ENCODE assay signal across 19 cellular contexts in genomic region chr6:105807905-105808304, GRCh38.
DNase-seq lines count a peak whose midpoint lies in the region; ATAC-seq, FAIRE-seq and TF ChIP-seq lines count a peak whose summit lies in the region.
"Had no signal": no experiment of that assay in that cellular context is flagged by ENCODE, and none has a peak within 500 bp of the region (broad histone marks: within the 10 kb centered on the region; RNA-seq: fewer than 3 reads in every experiment).

No MANE protein-coding gene starts in this region.

- no peak overlapping the region for H3K4me3 Mint-ChIP-seq in T-helper 1 cell treated with Interleukin-12 subunit alpha and Interleukin-12 subunit beta and Interleukin-4 antibody, amounts not matched to agents 30 μg/mL and 1 μg/mL, for 36 hours
- peak overlapping the region; percentile 6 for H3K4me3 Mint-ChIP-seq in activated T-helper 1 cell treated with anti-CD3 and anti-CD28 coated beads, Interleukin-12 subunit alpha, Interleukin-12 subunit beta, Interleukin-2, Interleukin-4 antibody, amounts not matched to agents 30 ng/mL and 10 ng/mL and 1 ng/mL, durations not matched to agents 14 hours and 24 hours and 36 hours
- no peak overlapping the region for H3K4me3 Mint-ChIP-seq in central memory CD8-positive, alpha-beta T cell
- H3K4me3 Mint-ChIP-seq: CD14-positive monocyte, H9, IgD-negative memory B cell had no signal

- H3K27ac ChIP-seq in A549 (peak overlapping the region; percentile 28 to 57; a peak in 3 of 6 replicates), ovary (no peak overlapping the region)
- H3K27ac ChIP-seq: 22Rv1, BLaER1 had no signal

- CTCF ChIA-PET in A549 (lab: Yijun Ruan, JAX), result no interaction called here

- FAIRE-seq in A549 (lab: Jason Lieb, UNC), result no peak
- FAIRE-seq: GM12878, H1, HTR-8/SVneo had no signal

- TF ChIP-seq CTCF in A549 (IDR thresholded peaks at IDR 0.05), result no peak
- no peak for TF ChIP-seq CTCF in ovary (IDR thresholded peaks at IDR 0.05)

- DNase-seq in T-helper 1 cell, result no peak
- DNase-seq in A549 (ENCODE audit: low read depth in 1 of 2, low spot score in 1 of 2), result no peak
- no peak for DNase-seq in activated T-helper 1 cell treated with anti-CD3 and anti-CD28 coated beads, Interleukin-12 subunit alpha, Interleukin-12 subunit beta, Interleukin-2, Interleukin-4 antibody, amounts not matched to agents 30 ng/mL and 10 ng/mL and 1 ng/mL, durations not matched to agents 14 hours and 24 hours and 36 hours (ENCODE audit: low spot score)
- DNase-seq in central memory CD8-positive, alpha-beta T cell (ENCODE audit: low spot score in 2 of 2), result no peak
- no peak for DNase-seq in ovary
- no peak for DNase-seq in NCI-H748 (lab: John Stamatoyannopoulos, UW; ENCODE audit: unreplicated experiment)
- DNase-seq in GF-D8 (lab: John Stamatoyannopoulos, UW), result no peak
- DNase-seq: CD4-positive, alpha-beta memory T cell; DMS153; DMS79; H9 had no signal

- ATAC-seq in A549, result no peak
- no peak for ATAC-seq in central memory CD8-positive, alpha-beta T cell (replicated peaks; ENCODE audit: extremely low read depth, poor library complexity, severe bottlenecking)
- ATAC-seq: GM12878 had no signal

- H3K36me3 Mint-ChIP-seq in T-helper 1 cell treated with Interleukin-12 subunit alpha and Interleukin-12 subunit beta and Interleukin-4 antibody, amounts not matched to agents 30 μg/mL and 1 μg/mL, for 36 hours (ENCODE audit: low read depth), result peaks cover 14% of the 10 kb centered on the region
- peaks cover 11% of the 10 kb centered on the region for H3K36me3 Mint-ChIP-seq in activated T-helper 1 cell treated with anti-CD3 and anti-CD28 coated beads, Interleukin-12 subunit alpha, Interleukin-12 subunit beta, Interleukin-2, Interleukin-4 antibody, amounts not matched to agents 30 ng/mL and 10 ng/mL and 1 ng/mL, durations not matched to agents 14 hours and 24 hours and 36 hours (ENCODE audit: low read depth)
- H3K36me3 Mint-ChIP-seq in central memory CD8-positive, alpha-beta T cell (ENCODE audit: insufficient read depth), result no peaks in the 10 kb centered on the region
- H3K36me3 Mint-ChIP-seq: CD14-positive monocyte; CD4-positive, alpha-beta memory T cell had no signal

- H3K4me3 ChIP-seq in A549 (no peak overlapping the region), ovary (no peak overlapping the region)
- H3K4me3 ChIP-seq: BLaER1, GM12878 had no signal

- TF ChIP-seq POLR2A in A549 (IDR thresholded peaks at IDR 0.05; ENCODE audit: low read length) (no peak), ovary (IDR thresholded peaks at IDR 0.05) (no peak)

- no peak for TF ChIP-seq EP300 in A549 (IDR thresholded peaks at IDR 0.05)
- no peak for TF ChIP-seq EP300 in ovary (IDR thresholded peaks at IDR 0.05)

- H3K4me1 Mint-ChIP-seq in T-helper 1 cell treated with Interleukin-12 subunit alpha and Interleukin-12 subunit beta and Interleukin-4 antibody, amounts not matched to agents 30 μg/mL and 1 μg/mL, for 36 hours (ENCODE audit: low read depth), result peaks cover 45% of the 10 kb centered on the region
- H3K4me1 Mint-ChIP-seq in activated T-helper 1 cell treated with anti-CD3 and anti-CD28 coated beads, Interleukin-12 subunit alpha, Interleukin-12 subunit beta, Interleukin-2, Interleukin-4 antibody, amounts not matched to agents 30 ng/mL and 10 ng/mL and 1 ng/mL, durations not matched to agents 14 hours and 24 hours and 36 hours (ENCODE audit: low read depth), result peaks cover 53% of the 10 kb centered on the region
- peaks cover 30% of the 10 kb centered on the region for H3K4me1 Mint-ChIP-seq in central memory CD8-positive, alpha-beta T cell
- H3K4me1 Mint-ChIP-seq: IgD-negative memory B cell had no signal

- H3K27me3 ChIP-seq in ovary, result no peaks in the 10 kb centered on the region
- H3K27me3 ChIP-seq: BLaER1 had no signal

- H3K9me3 ChIP-seq in A549 (peaks cover 10% of the 10 kb centered on the region; the same call in 2 of the 3 replicates), ovary (no peaks in the 10 kb centered on the region)
- H3K9me3 ChIP-seq: BLaER1 had no signal

- 98% methylated on average over 4 of the region's 4 CpGs for WGBS in A549 (ENCODE audit: missing lambda C conversion rate)
- 89 to 95% (median 92%) methylated on average over 4 of the region's 4 CpGs for WGBS in ovary, 3 donors

- H3K4me1 ChIP-seq in A549 (peaks cover 40% of the 10 kb centered on the region), ovary (ENCODE audit: insufficient read depth) (peaks cover 2% of the 10 kb centered on the region)

- no peaks in the 10 kb centered on the region for H3K27me3 Mint-ChIP-seq in T-helper 1 cell treated with Interleukin-12 subunit alpha and Interleukin-12 subunit beta and Interleukin-4 antibody, amounts not matched to agents 30 μg/mL and 1 μg/mL, for 36 hours (ENCODE audit: low read depth)
- no peaks in the 10 kb centered on the region for H3K27me3 Mint-ChIP-seq in activated T-helper 1 cell treated with anti-CD3 and anti-CD28 coated beads, Interleukin-12 subunit alpha, Interleukin-12 subunit beta, Interleukin-2, Interleukin-4 antibody, amounts not matched to agents 30 ng/mL and 10 ng/mL and 1 ng/mL, durations not matched to agents 14 hours and 24 hours and 36 hours (ENCODE audit: insufficient read depth)
- H3K27me3 Mint-ChIP-seq in central memory CD8-positive, alpha-beta T cell, result no peaks in the 10 kb centered on the region
- H3K27me3 Mint-ChIP-seq: CD4-positive, alpha-beta memory T cell had no signal

- H3K4me2 ChIP-seq in A549, result no peak overlapping the region
- H3K4me2 ChIP-seq: BLaER1 had no signal

- no peak for TF ChIP-seq RAD21 in A549 (conservative IDR thresholded peaks at IDR 0.05 in 1 of 2, IDR thresholded peaks at IDR 0.05 in 1 of 2)

- POLR2A ChIA-PET in A549 (lab: Yijun Ruan, JAX), result no interaction called here

- peak overlapping the region; percentile 5 for H3K27ac Mint-ChIP-seq in T-helper 1 cell treated with Interleukin-12 subunit alpha and Interleukin-12 subunit beta and Interleukin-4 antibody, amounts not matched to agents 30 μg/mL and 1 μg/mL, for 36 hours
- H3K27ac Mint-ChIP-seq in activated T-helper 1 cell treated with anti-CD3 and anti-CD28 coated beads, Interleukin-12 subunit alpha, Interleukin-12 subunit beta, Interleukin-2, Interleukin-4 antibody, amounts not matched to agents 30 ng/mL and 10 ng/mL and 1 ng/mL, durations not matched to agents 14 hours and 24 hours and 36 hours, result no peak overlapping the region
- peak overlapping the region; percentile 11 for H3K27ac Mint-ChIP-seq in central memory CD8-positive, alpha-beta T cell (ENCODE audit: low read depth)
- H3K27ac Mint-ChIP-seq: H9 had no signal

- peaks cover 6% of the 10 kb centered on the region for H3K9me3 Mint-ChIP-seq in T-helper 1 cell treated with Interleukin-12 subunit alpha and Interleukin-12 subunit beta and Interleukin-4 antibody, amounts not matched to agents 30 μg/mL and 1 μg/mL, for 36 hours
- peaks cover 17% of the 10 kb centered on the region for H3K9me3 Mint-ChIP-seq in activated T-helper 1 cell treated with anti-CD3 and anti-CD28 coated beads, Interleukin-12 subunit alpha, Interleukin-12 subunit beta, Interleukin-2, Interleukin-4 antibody, amounts not matched to agents 30 ng/mL and 10 ng/mL and 1 ng/mL, durations not matched to agents 14 hours and 24 hours and 36 hours
- H3K9me3 Mint-ChIP-seq in central memory CD8-positive, alpha-beta T cell, result no peaks in the 10 kb centered on the region
- H3K9me3 Mint-ChIP-seq: CD14-positive monocyte; CD4-positive, alpha-beta memory T cell; H9; IgD-negative memory B cell had no signal

- intact Hi-C loops in activated T-helper 1 cell treated with anti-CD3 and anti-CD28 coated beads, Interleukin-12 subunit alpha, Interleukin-12 subunit beta, Interleukin-2, Interleukin-4 antibody, amounts not matched to agents 30 ng/mL and 10 ng/mL and 1 ng/mL, durations not matched to agents 14 hours and 24 hours and 36 hours (cut with micrococcal nuclease), result no loop called here
- intact Hi-C loops in ovary (cut with DNase I), result loop anchor here in 1 of 4 donors (10.0 kb wide), 1 partner anchor 97 kb away; no protein-coding TSS in a partner anchor

- H3K36me3 ChIP-seq in ovary, result no peaks in the 10 kb centered on the region
- H3K36me3 ChIP-seq: BLaER1 had no signal

TF ChIP-seq in A549, 52 proteins besides CTCF, POLR2A, EP300 and RAD21:
- TF ChIP-seq HEYL (CRISPR knock-in tag; IDR thresholded peaks at IDR 0.05), result no peak

Comparison
In these comparisons a context has a peak if more than half of its experiments do, and no peak if none do; other contexts are left out.
1. H3K27ac ChIP-seq: peak in A549 (2 of 2); none in ovary (0 of 2).